In the genomic region with DNA sequence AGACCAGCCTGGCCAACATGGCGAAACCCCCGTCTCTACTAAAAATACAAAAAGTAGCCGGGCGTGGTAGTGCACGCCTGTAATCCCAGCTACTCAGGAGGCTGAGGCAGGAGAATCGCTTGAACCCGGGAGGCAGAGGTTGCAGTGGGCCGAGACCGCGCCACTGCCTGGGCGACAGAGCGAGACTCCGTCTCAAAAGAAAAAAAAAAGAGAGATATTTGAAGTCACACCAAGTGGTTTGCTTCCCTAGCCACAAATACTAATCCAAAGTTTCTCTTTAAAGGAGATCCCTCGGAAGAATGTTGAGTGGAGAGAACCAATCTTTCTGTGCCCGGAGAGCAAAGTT, we compare ENCODE assay signal across 8 cellular contexts. TPM values are rescaled to one million over a fixed set of nuclear protein-coding genes. Genes with fewer than 3 reads are reported as not detected.
DNase-seq lines count a peak whose midpoint lies in the region; ATAC-seq and TF ChIP-seq lines count a peak whose summit lies in the region.
"Not testable (repeated sequence)": the region's sequence is repeated elsewhere in the genome, so short reads cannot be mapped to it uniquely, and the experiment has no call there.

No MANE protein-coding gene starts in this region.

- in situ Hi-C loops in astrocyte of the cerebellum (cut with HindIII; ENCODE audit: low sequenced_read_pairs), result not testable (repeated sequence)

- DNase-seq in BE2C; WERI-Rb-1; astrocyte of the cerebellum (ENCODE audit: low read depth); esophagus muscularis mucosa (ENCODE audit: extremely low spot score); left lung: not testable (repeated sequence)

- not testable (repeated sequence) for H3K27me3 ChIP-seq in BE2C; WERI-Rb-1 (ENCODE audit: insufficient read depth, low read depth, severe bottlenecking); esophagus muscularis mucosa; left lung; neuron (ENCODE audit: insufficient read depth, low read length); stomach smooth muscle (ENCODE audit: control insufficient read depth in 1 of 2, insufficient read depth in 2 of 2, low read length in 2 of 2)
- H3K27me3 ChIP-seq in HUES64 (ENCODE audit: insufficient read depth, low read length), result peaks cover 30% of the 10 kb centered on the region; the same call in 1 of the 2 replicates

- not testable (repeated sequence) for H3K27ac ChIP-seq in HUES64 (ENCODE audit: low read depth, low read length); WERI-Rb-1; stomach smooth muscle (ENCODE audit: low read length)
- peak overlapping the region; percentile 33 to 79 (median 76) for H3K27ac ChIP-seq in esophagus muscularis mucosa (replicated peaks in 1 of 4)
- peak overlapping the region in 1 of 2 donors; percentile 14 for H3K27ac ChIP-seq in left lung

- H3K9ac ChIP-seq in HUES64 (ENCODE audit: low read depth, low read length), result not testable (repeated sequence)
- H3K9ac ChIP-seq in stomach smooth muscle (ENCODE audit: low read length in 2 of 2), result peak overlapping the region; percentile 84 to 89

- H2AFZ ChIP-seq in neuron (ENCODE audit: low read depth, low read length), result peak overlapping the region; percentile 48

- H3K9me3 ChIP-seq in BE2C; HUES64 (ENCODE audit: insufficient read depth, low read depth, low read length); WERI-Rb-1 (ENCODE audit: severe bottlenecking); esophagus muscularis mucosa; left lung; neuron (ENCODE audit: low read length); stomach smooth muscle (ENCODE audit: control insufficient read depth in 2 of 2, low read length in 2 of 2): not testable (repeated sequence)

- H3K4me3 ChIP-seq in BE2C (ENCODE audit: low read depth, low read length) (peak overlapping the region; percentile 96), HUES64 (ENCODE audit: low read length) (peak overlapping the region; percentile 83), WERI-Rb-1 (ENCODE audit: low read depth, low read length) (peak overlapping the region; percentile 99), astrocyte of the cerebellum (ENCODE audit: low read depth, low read length) (peak overlapping the region; percentile 69), esophagus muscularis mucosa (peak overlapping the region; percentile 71 to 96 (median 80)), left lung (peak overlapping the region; percentile 78 to 80), neuron (ENCODE audit: low read length) (peak overlapping the region; percentile 58), stomach smooth muscle (ENCODE audit: low read length in 2 of 2) (peak overlapping the region; percentile 97 to 99)

- 77% methylated on average over 15 of the region's 15 CpGs for whole genome bisulfite sequencing in HUES64
- 65% methylated on average over 15 of the region's 15 CpGs for WGBS in esophagus muscularis mucosa

- not testable (repeated sequence) for H3K36me3 ChIP-seq in BE2C; HUES64 (ENCODE audit: insufficient read depth, low read length); WERI-Rb-1; esophagus muscularis mucosa; left lung; neuron (ENCODE audit: insufficient read depth, low read length); stomach smooth muscle (ENCODE audit: control insufficient read depth in 2 of 2, insufficient read depth in 2 of 2, low read length in 2 of 2)

- TF ChIP-seq CTCF in BE2C (IDR thresholded peaks at IDR 0.05; ENCODE audit: low read depth, low read length); WERI-Rb-1 (IDR thresholded peaks at IDR 0.05; ENCODE audit: low read depth, low read length); astrocyte of the cerebellum (IDR thresholded peaks at IDR 0.05; ENCODE audit: low read depth, low read length, missing control alignments); esophagus muscularis mucosa (IDR thresholded peaks at IDR 0.05); left lung (IDR thresholded peaks at IDR 0.05): not testable (repeated sequence)

- intact Hi-C loops in esophagus muscularis mucosa (cut with DNase I), result loop anchor here (5.0 kb wide), 1 partner anchor 43 kb away; no protein-coding TSS in a partner anchor
- intact Hi-C loops in left lung (cut with DNase I), result not testable (repeated sequence)

- TF ChIP-seq EP300 in esophagus muscularis mucosa (IDR thresholded peaks at IDR 0.05), result not testable (repeated sequence)

- H3K4me1 ChIP-seq in BE2C; HUES64 (ENCODE audit: insufficient read depth, low read length); left lung; neuron (ENCODE audit: insufficient read depth, low read length); stomach smooth muscle (ENCODE audit: control insufficient read depth, insufficient read depth, low read length): not testable (repeated sequence)
- peaks cover 6 to 48% (median 27%) of the 10 kb centered on the region in 4 donors for H3K4me1 ChIP-seq in esophagus muscularis mucosa

- peak; percentile 5 for ATAC-seq in left lung

- not testable (repeated sequence) for TF ChIP-seq POLR2A in esophagus muscularis mucosa (IDR thresholded peaks at IDR 0.05; ENCODE audit: low read depth)

RNA-seq across cellular contexts. Expression of a gene that starts 0.7 kb away (rescaled TPM):
- 1.3 TPM for polyA plus RNA-seq in BE2C (2012; ENCODE audit: insufficient read depth, insufficient read length, low read depth)
- 1.7 TPM for polyA plus RNA-seq in HUES64 (2013, experiment 1 of 2)
- 2.3 TPM for polyA plus RNA-seq in HUES64 (2013, experiment 2 of 2)
- 10 to 100 TPM; 10.8 to 20.2 (median 15.4) TPM for total RNA-seq in esophagus muscularis mucosa
- total RNA-seq in left lung, result 1 to 10 TPM; 5.6 to 8.6 TPM

RNA-seq across cellular contexts. Expression of a gene that starts 0.7 kb away (rescaled TPM):
- not detected for polyA plus RNA-seq in BE2C (2012; ENCODE audit: insufficient read depth, insufficient read length, low read depth)
- not detected for polyA plus RNA-seq in HUES64 (2013, experiment 1 of 2)
- not detected for polyA plus RNA-seq in HUES64 (2013, experiment 2 of 2)
- total RNA-seq in esophagus muscularis mucosa (under 1 TPM in 3 of 4 donors, not detected in 1; 0.13 to 0.42 (median 0.17) TPM), left lung (under 1 TPM; 0.20 to 0.52 TPM)

RNA-seq across cellular contexts. Expression of a gene that starts 10.7 kb away (rescaled TPM):
- polyA plus RNA-seq in BE2C (2012; ENCODE audit: insufficient read depth, insufficient read length, low read depth), result not detected
- not detected for polyA plus RNA-seq in HUES64 (2013, experiment 1 of 2)
- polyA plus RNA-seq in HUES64 (2013, experiment 2 of 2), result not detected
- total RNA-seq in esophagus muscularis mucosa, result 1 to 10 TPM in 3 of 4 donors, under 1 TPM in 1; 0.99 to 5.8 (median 2.8) TPM
- under 1 TPM; 0.37 to 0.55 TPM for total RNA-seq in left lung

RNA-seq across cellular contexts. Expression of a gene that starts 34.6 kb away (rescaled TPM):
- 17.4 TPM for polyA plus RNA-seq in BE2C (2012; ENCODE audit: insufficient read depth, insufficient read length, low read depth)
- 6.8 TPM for polyA plus RNA-seq in HUES64 (2013, experiment 1 of 2)
- 6.5 TPM for polyA plus RNA-seq in HUES64 (2013, experiment 2 of 2)
- total RNA-seq in esophagus muscularis mucosa (10 to 100 TPM; 10.8 to 23.6 (median 18.9) TPM), left lung (1 to 10 TPM; 2.4 to 4.6 TPM)
